ENCODE assay signal across 22 cellular contexts in genomic region chr16:67714522-67714921, GRCh38. TPM values are rescaled to one million over a fixed set of nuclear protein-coding genes. Genes with fewer than 3 reads are reported as not detected.
A peak's percentile ranks its signal among the peaks of the same experiment; 100 is the strongest.
DNase-seq lines count a peak whose midpoint lies in the region; ATAC-seq, FAIRE-seq and TF ChIP-seq lines count a peak whose summit lies in the region.
"Had no signal": no experiment of that assay in that cellular context is flagged by ENCODE, and none has a peak within 500 bp of the region (broad histone marks: within the 10 kb centered on the region; RNA-seq: fewer than 3 reads in every experiment).

No MANE protein-coding gene starts in this region.

- intact Hi-C loops in GM12878 (cut with micrococcal nuclease; ENCODE audit: unreplicated experiment), result no loop called here

- no peaks in the 10 kb centered on the region for H3K27me3 ChIP-seq in BLaER1
- H3K27me3 ChIP-seq in BLaER1 treated with 17β-estradiol and CSF1 and Interleukin-3, amounts not matched to agents 10 nM and 100 nM, result no peaks in the 10 kb centered on the region
- no peaks in the 10 kb centered on the region for H3K27me3 ChIP-seq in Loucy (ENCODE audit: insufficient read depth, low read length, poor library complexity, severe bottlenecking)
- H3K27me3 ChIP-seq in GM12878 (replicated peaks in 1 of 2; ENCODE audit: control insufficient read depth in 2 of 2, insufficient read depth in 2 of 2, low read length in 1 of 2), result no peaks in the 10 kb centered on the region

- H3K9ac ChIP-seq in BLaER1, result 0 out of 2 replicates have a peak overlapping the region, but pooled peaks have one; percentile 15
- H3K9ac ChIP-seq in BLaER1 treated with 17β-estradiol and CSF1 and Interleukin-3, amounts not matched to agents 10 nM and 100 nM, result 0 out of 22 replicates have a peak overlapping the region, but pooled peaks of 1 of the 11 experiments have one; percentile 3
- H3K9ac ChIP-seq in Loucy (ENCODE audit: low read depth, low read length, poor library complexity, severe bottlenecking), result no peak overlapping the region
- no peak overlapping the region for H3K9ac ChIP-seq in GM12878 (ENCODE audit: control insufficient read depth, insufficient read depth, low read length)

- TF ChIP-seq EP300 in GM12878 (IDR thresholded peaks at IDR 0.05; ENCODE audit: borderline replicate concordance in 1 of 2, control insufficient read depth in 1 of 2, low read depth in 2 of 2, low read length in 2 of 2), result no peak

- no peak for DNase-seq in GM12878 (ENCODE audit: low read depth, low spot score)
- no peak for DNase-seq in DMS79 treated with DMSO at 0.1 percent for 48 hours (lab: John Stamatoyannopoulos, UW)
- DNase-seq in activated CD4-positive, alpha-beta T cell treated with anti-CD3 and anti-CD28 coated beads, Interleukin-2, amount 50 U/mL, for 1 hour, result no peak
- no peak for DNase-seq in ureter (ENCODE audit: low spot score)
- DNase-seq: CD4-positive, alpha-beta T cell; CD8-positive, alpha-beta memory T cell; DMS 273 treated with DMSO at 0.1 percent for 48 hours; DMS79; GF-D8; GOT3; HFFc6 had no signal

- no peak for TF ChIP-seq RAD21 in GM12878 (IDR thresholded peaks at IDR 0.05; ENCODE audit: insufficient read depth, low read depth, low read length)

- in situ Hi-C loops in GM12878 (cut with MboI), result no loop called here

- H4K20me1 ChIP-seq in BLaER1 (peaks cover 70% of the 10 kb centered on the region), Loucy (ENCODE audit: insufficient read depth, low read length, poor library complexity, severe bottlenecking) (peaks cover 23% of the 10 kb centered on the region), GM12878 (ENCODE audit: control insufficient read depth, insufficient read depth) (no peaks in the 10 kb centered on the region)
- peaks cover 0 to 80% (median 41%) of the 10 kb centered on the region in 11 experiments; a peak in 17 of 22 replicates for H4K20me1 ChIP-seq in BLaER1 treated with 17β-estradiol and CSF1 and Interleukin-3, amounts not matched to agents 10 nM and 100 nM

- H3K4me2 ChIP-seq in BLaER1 (peak overlapping the region; percentile 36), Loucy (ENCODE audit: low read depth, low read length, poor library complexity, severe bottlenecking) (peak overlapping the region; percentile 80), GM12878 (ENCODE audit: control insufficient read depth, insufficient read depth) (peak overlapping the region; percentile 30; the same call in 1 of the 2 replicates)
- peak overlapping the region in 10 of 11 experiments; percentile 20 to 54 (median 42); a peak in 16 of 22 replicates for H3K4me2 ChIP-seq in BLaER1 treated with 17β-estradiol and CSF1 and Interleukin-3, amounts not matched to agents 10 nM and 100 nM

- TF ChIP-seq CTCF in Loucy (conservative IDR thresholded peaks at IDR 0.05; ENCODE audit: low read length), result no peak
- no peak for TF ChIP-seq CTCF in GM12878 (IDR thresholded peaks at IDR 0.05 in 2 of 3, conservative IDR thresholded peaks at IDR 0.05 in 1 of 3; ENCODE audit: control insufficient read depth in 2 of 3, extremely low read depth in 1 of 3, insufficient read depth in 1 of 3, low read depth in 3 of 3, low read length in 3 of 3)

- CTCF ChIA-PET in GM12878 (lab: Yijun Ruan, JAX), result interaction anchor here (0.8 to 2.3 kb wide), 6 partner anchors 22 to 193 kb away, joined by 3 to 10 read pairs (median 4); partner anchors contain the start of genes C16orf86, ENKD1, RANBP10 and TSNAXIP1

- RAD21 ChIA-PET in GM12878 (lab: Charles Lee; ENCODE audit: unreplicated experiment), result interaction anchor here (0.7 to 2.1 kb wide), 4 partner anchors 23 to 233 kb away, joined by 3 to 4 read pairs (median 4); partner anchors contain the start of genes ACD and PARD6A

- H3K9me3 ChIP-seq in BLaER1 (no peaks in the 10 kb centered on the region), Loucy (ENCODE audit: insufficient read depth, low read depth, low read length) (no peaks in the 10 kb centered on the region), GM12878 (replicated peaks; ENCODE audit: control insufficient read depth, insufficient read depth, low read length) (no peaks in the 10 kb centered on the region)
- H3K9me3 ChIP-seq in BLaER1 treated with 17β-estradiol and CSF1 and Interleukin-3, amounts not matched to agents 10 nM and 100 nM (replicated peaks in 1 of 11), result no peaks in the 10 kb centered on the region
- H3K9me3 ChIP-seq: HAP-1 had no signal

- no peaks in the 10 kb centered on the region for H3F3A ChIP-seq in Loucy (ENCODE audit: low read depth)

- H3K4me1 ChIP-seq in BLaER1, result peaks cover 36% of the 10 kb centered on the region
- H3K4me1 ChIP-seq in BLaER1 treated with 17β-estradiol and CSF1 and Interleukin-3, amounts not matched to agents 10 nM and 100 nM, result peaks cover 29 to 50% (median 34%) of the 10 kb centered on the region in 10 experiments
- H3K4me1 ChIP-seq in Loucy (ENCODE audit: insufficient read depth, low read length, poor library complexity, severe bottlenecking), result peaks cover 30% of the 10 kb centered on the region
- peaks cover 17% of the 10 kb centered on the region for H3K4me1 ChIP-seq in GM12878 (ENCODE audit: control insufficient read depth, insufficient read depth, low read length)

- H3K9me2 ChIP-seq in Loucy (replicated peaks; ENCODE audit: low read depth, low read length), result no peaks in the 10 kb centered on the region

- SMC1A ChIA-PET in GM12878 (lab: Charles Lee; ENCODE audit: uncharacterized antibody, unreplicated experiment), result interaction anchor here (0.7 to 1.9 kb wide), 4 partner anchors 18 to 55 kb away, joined by 3 to 5 read pairs (median 4); partner anchors contain the start of gene ACD

- H2AFZ ChIP-seq in Loucy (ENCODE audit: low read length) (no peak overlapping the region), GM12878 (ENCODE audit: control insufficient read depth, low read depth, low read length) (no peak overlapping the region)

- 29% methylated on average over 1 of the region's 1 CpG for WGBS in GM12878 (ENCODE audit: insufficient coverage, insufficient replicate concordance, low lambda C conversion rate, missing lambda C conversion rate)

- POLR2A ChIA-PET in GM12878 (lab: Charles Lee), result interaction anchor here (0.5 to 1.4 kb wide), 4 partner anchors 41 to 362 kb away, joined by 3 to 5 read pairs (median 4); no protein-coding TSS in a partner anchor

- ATAC-seq in GM12878 (no peak), GM18511 (IDR thresholded peaks at IDR 0.05; ENCODE audit: unreplicated experiment) (no peak)

- no peak overlapping the region for H3K27ac ChIP-seq in BLaER1
- no peak overlapping the region for H3K27ac ChIP-seq in BLaER1 treated with 17β-estradiol and CSF1 and Interleukin-3, amounts not matched to agents 10 nM and 100 nM
- H3K27ac ChIP-seq in GM12878 (ENCODE audit: control insufficient read depth, insufficient read depth), result no peak overlapping the region

- peaks cover 77% of the 10 kb centered on the region for H3K79me2 ChIP-seq in Loucy (ENCODE audit: insufficient read depth, low read length)
- peaks cover 20% of the 10 kb centered on the region for H3K79me2 ChIP-seq in GM12878 (ENCODE audit: control insufficient read depth, insufficient read depth, low read length)

- H3K36me3 ChIP-seq in BLaER1 (peaks cover 42% of the 10 kb centered on the region), Loucy (ENCODE audit: insufficient read depth, low read length) (no peaks in the 10 kb centered on the region), GM12878 (ENCODE audit: control insufficient read depth in 2 of 2, insufficient read depth in 2 of 2, low read length in 1 of 2) (peaks cover 0 to 5% of the 10 kb centered on the region in 2 experiments; a peak in 1 of 4 replicates)
- H3K36me3 ChIP-seq in BLaER1 treated with 17β-estradiol and CSF1 and Interleukin-3, amounts not matched to agents 10 nM and 100 nM, result peaks cover 6 to 51% (median 20%) of the 10 kb centered on the region in 11 experiments; a peak in 18 of 22 replicates
- H3K36me3 ChIP-seq: HAP-1 had no signal

- H3K4me3 ChIP-seq in BLaER1 (no peak overlapping the region), Loucy (ENCODE audit: low read length, poor library complexity, severe bottlenecking) (peak overlapping the region; percentile 17), GM12878 (no peak overlapping the region)
- no peak overlapping the region for H3K4me3 ChIP-seq in BLaER1 treated with 17β-estradiol and CSF1 and Interleukin-3, amounts not matched to agents 10 nM and 100 nM
- H3K4me3 ChIP-seq: HAP-1 had no signal

- no peak for TF ChIP-seq POLR2A in GM12878 (IDR thresholded peaks at IDR 0.05; ENCODE audit: low read depth, low read length)

- FAIRE-seq in GM12878 (lab: Jason Lieb, UNC), result no peak
- FAIRE-seq: D721Med, H54 had no signal

- BruUV-seq in GM12878 (replicated peaks; lab: Mats Ljungman, UMichigan), result no TSS peak

RNA-seq across cellular contexts. Expression of gene GFOD2, which starts 4.6 kb away (rescaled TPM):
- 17.8 and 19.1 TPM in 2 replicates for total RNA-seq in GM12878 (2013; cell fraction: nucleolus; rRNA removed)
- total RNA-seq in GM12878 (2014; rRNA removed) (11.8 and 13.7 TPM in 2 replicates), GM12878 (2014; rRNA removed; fragmentation: Illumina TruSeq; extraction: Trizol) (10.3 and 10.7 TPM in 2 replicates), GM12878 (2021) (15.5 and 16.1 TPM in 2 replicates), ureter (36.5 TPM)
- 2.9 TPM for polyA plus RNA-seq in GM12878 (2011; ENCODE audit: low read depth)
- polyA plus RNA-seq in GM12878 (2011; rRNA removed) (9.1 and 12.4 TPM in 2 replicates), GM12878 (2014; fragmentation: Illumina TruSeq; extraction: Trizol) (5.3 and 8.8 TPM in 2 replicates), GM12878 (2014; fragmentation: Nextera tagmentation; extraction: Ambion mirVana) (1 to 10 TPM; 2.0 to 2.2 TPM), GM12878 (2014; rRNA removed) (15.9 and 16.2 TPM in 2 replicates), GM12878 (2016; fragmentation: Nextera tagmentation; extraction: Ambion mirVana) (10 to 100 TPM; 11.7 to 12.5 TPM)
- 14.7 and 16.8 TPM in 2 replicates for polyA plus RNA-seq in GM12878 (2011; cell fraction: cytosol; rRNA removed)
- 10.3 and 10.8 TPM in 2 replicates for polyA plus RNA-seq in GM12878 (2011; cell fraction: nucleus; rRNA removed)
- 6.1 and 6.7 TPM in 2 replicates for polyA plus RNA-seq in GM12878 (2012)
- polyA minus RNA-seq in GM12878 (2011; rRNA and poly(A)+ RNA removed), result 15.8 and 17.8 TPM in 2 replicates
- polyA minus RNA-seq in GM12878 (2011; cell fraction: cytosol; rRNA and poly(A)+ RNA removed), result 5.2 and 5.4 TPM in 2 replicates
- polyA minus RNA-seq in GM12878 (2011; cell fraction: nucleus; rRNA and poly(A)+ RNA removed), result 3.3 and 8.7 TPM in 2 replicates

RNA-seq across cellular contexts. Expression of gene C16orf86, which starts 47.9 kb away (rescaled TPM):
- 2.9 and 3.3 TPM in 2 replicates for total RNA-seq in GM12878 (2013; cell fraction: nucleolus; rRNA removed)
- total RNA-seq in GM12878 (2014; rRNA removed), result 1.7 and 3.3 TPM in 2 replicates
- 0.55 and 0.89 TPM in 2 replicates for total RNA-seq in GM12878 (2014; rRNA removed; fragmentation: Illumina TruSeq; extraction: Trizol)
- 2.7 and 3.0 TPM in 2 replicates for total RNA-seq in GM12878 (2021)
- polyA plus RNA-seq in GM12878 (2011; ENCODE audit: low read depth), result 0.49 TPM
- polyA plus RNA-seq in GM12878 (2011; rRNA removed), result 0.53 and 1.2 TPM in 2 replicates
- 1.5 and 2.6 TPM in 2 replicates for polyA plus RNA-seq in GM12878 (2011; cell fraction: cytosol; rRNA removed)
- polyA plus RNA-seq in GM12878 (2011; cell fraction: nucleus; rRNA removed), result 6.1 and 6.6 TPM in 2 replicates
- polyA plus RNA-seq in GM12878 (2012), result 2.5 and 2.8 TPM in 2 replicates
- polyA plus RNA-seq in GM12878 (2014; fragmentation: Illumina TruSeq; extraction: Trizol), result 0.51 TPM in 1 of 2 replicates, not detected in the other
- under 1 TPM; 0.11 to 0.18 TPM for polyA plus RNA-seq in GM12878 (2014; fragmentation: Nextera tagmentation; extraction: Ambion mirVana)
- 2.3 and 2.4 TPM in 2 replicates for polyA plus RNA-seq in GM12878 (2014; rRNA removed)
- 1 to 10 TPM; 2.0 to 3.2 TPM for polyA plus RNA-seq in GM12878 (2016; fragmentation: Nextera tagmentation; extraction: Ambion mirVana)
- 0.88 TPM in 1 of 2 replicates, not detected in the other for polyA minus RNA-seq in GM12878 (2011; rRNA and poly(A)+ RNA removed)
- not detected in 2 replicates for polyA minus RNA-seq in GM12878 (2011; cell fraction: cytosol; rRNA and poly(A)+ RNA removed)
- 0.85 and 1.1 TPM in 2 replicates for polyA minus RNA-seq in GM12878 (2011; cell fraction: nucleus; rRNA and poly(A)+ RNA removed)
- total RNA-seq in ureter, result 2.7 TPM
- total RNA-seq: A172, A673, Daoy, G401 had no signal

RNA-seq across cellular contexts. Expression of gene ENKD1, which starts 48.0 kb away (rescaled TPM):
- 6.3 and 8.3 TPM in 2 replicates for total RNA-seq in GM12878 (2013; cell fraction: nucleolus; rRNA removed)
- 7.7 and 9.1 TPM in 2 replicates for total RNA-seq in GM12878 (2014; rRNA removed)
- 2.5 TPM in 2 replicates for total RNA-seq in GM12878 (2014; rRNA removed; fragmentation: Illumina TruSeq; extraction: Trizol)
- 7.2 and 8.1 TPM in 2 replicates for total RNA-seq in GM12878 (2021)
- 0.60 TPM for polyA plus RNA-seq in GM12878 (2011; ENCODE audit: low read depth)
- 2.8 and 5.2 TPM in 2 replicates for polyA plus RNA-seq in GM12878 (2011; rRNA removed)
- polyA plus RNA-seq in GM12878 (2011; cell fraction: cytosol; rRNA removed), result 5.4 and 9.3 TPM in 2 replicates
- polyA plus RNA-seq in GM12878 (2011; cell fraction: nucleus; rRNA removed), result 27.3 and 32.8 TPM in 2 replicates
- 5.5 and 6.9 TPM in 2 replicates for polyA plus RNA-seq in GM12878 (2012)
- polyA plus RNA-seq in GM12878 (2014; fragmentation: Illumina TruSeq; extraction: Trizol), result 0.30 and 0.97 TPM in 2 replicates
- polyA plus RNA-seq in GM12878 (2014; fragmentation: Nextera tagmentation; extraction: Ambion mirVana), result 1 to 10 TPM in 1 of 2 experiments, under 1 TPM in 1; 0.19 to 1.1 TPM
- 6.8 and 11.4 TPM in 2 replicates for polyA plus RNA-seq in GM12878 (2014; rRNA removed)
- 1 to 10 TPM; 2.1 to 3.1 TPM for polyA plus RNA-seq in GM12878 (2016; fragmentation: Nextera tagmentation; extraction: Ambion mirVana)
- polyA minus RNA-seq in GM12878 (2011; rRNA and poly(A)+ RNA removed), result 3.1 and 3.5 TPM in 2 replicates
- polyA minus RNA-seq in GM12878 (2011; cell fraction: cytosol; rRNA and poly(A)+ RNA removed), result 2.0 and 3.7 TPM in 2 replicates
- 1.8 and 4.6 TPM in 2 replicates for polyA minus RNA-seq in GM12878 (2011; cell fraction: nucleus; rRNA and poly(A)+ RNA removed)
- 18.0 TPM for total RNA-seq in ureter
- total RNA-seq: A172 had no signal

RNA-seq across cellular contexts. Expression of gene PARD6A, which starts 53.8 kb away (rescaled TPM):
- not detected in 2 replicates for total RNA-seq in GM12878 (2013; cell fraction: nucleolus; rRNA removed)
- total RNA-seq in GM12878 (2014; rRNA removed), result 8.0 and 9.1 TPM in 2 replicates
- 3.0 and 3.4 TPM in 2 replicates for total RNA-seq in GM12878 (2014; rRNA removed; fragmentation: Illumina TruSeq; extraction: Trizol)
- 6.2 and 7.5 TPM in 2 replicates for total RNA-seq in GM12878 (2021)
- polyA plus RNA-seq in GM12878 (2011; ENCODE audit: low read depth), result 0.98 TPM
- polyA plus RNA-seq in GM12878 (2011; rRNA removed), result 0.92 and 1.9 TPM in 2 replicates
- polyA plus RNA-seq in GM12878 (2011; cell fraction: cytosol; rRNA removed), result 3.5 and 6.3 TPM in 2 replicates
- polyA plus RNA-seq in GM12878 (2011; cell fraction: nucleus; rRNA removed), result 3.4 and 3.7 TPM in 2 replicates
- polyA plus RNA-seq in GM12878 (2012), result 3.4 and 3.7 TPM in 2 replicates
- polyA plus RNA-seq in GM12878 (2014; fragmentation: Illumina TruSeq; extraction: Trizol), result 0.27 and 1.7 TPM in 2 replicates
- polyA plus RNA-seq in GM12878 (2014; fragmentation: Nextera tagmentation; extraction: Ambion mirVana), result under 1 TPM; 0.42 to 0.62 TPM
- polyA plus RNA-seq in GM12878 (2014; rRNA removed), result 7.1 and 9.8 TPM in 2 replicates
- 10 to 100 TPM in 1 of 2 experiments, 1 to 10 TPM in 1; 5.7 to 10.1 TPM for polyA plus RNA-seq in GM12878 (2016; fragmentation: Nextera tagmentation; extraction: Ambion mirVana)
- 0.95 and 1.4 TPM in 2 replicates for polyA minus RNA-seq in GM12878 (2011; rRNA and poly(A)+ RNA removed)
- polyA minus RNA-seq in GM12878 (2011; cell fraction: cytosol; rRNA and poly(A)+ RNA removed), result 1.5 and 1.9 TPM in 2 replicates
- 1.5 and 2.2 TPM in 2 replicates for polyA minus RNA-seq in GM12878 (2011; cell fraction: nucleus; rRNA and poly(A)+ RNA removed)
- 1.6 TPM for total RNA-seq in ureter

RNA-seq across cellular contexts. Expression of gene ACD, which starts 54.5 kb away (rescaled TPM):
- 20.1 and 22.8 TPM in 2 replicates for total RNA-seq in GM12878 (2013; cell fraction: nucleolus; rRNA removed)
- 26.3 and 36.1 TPM in 2 replicates for total RNA-seq in GM12878 (2014; rRNA removed)
- total RNA-seq in GM12878 (2014; rRNA removed; fragmentation: Illumina TruSeq; extraction: Trizol), result 9.8 and 10.0 TPM in 2 replicates
- total RNA-seq in GM12878 (2021), result 32.4 and 32.9 TPM in 2 replicates
- polyA plus RNA-seq in GM12878 (2011; ENCODE audit: low read depth), result 11.7 TPM
- polyA plus RNA-seq in GM12878 (2011; rRNA removed), result 5.6 and 15.6 TPM in 2 replicates
- 18.1 and 22.2 TPM in 2 replicates for polyA plus RNA-seq in GM12878 (2011; cell fraction: cytosol; rRNA removed)
- 67.6 and 72.5 TPM in 2 replicates for polyA plus RNA-seq in GM12878 (2011; cell fraction: nucleus; rRNA removed)
- polyA plus RNA-seq in GM12878 (2012), result 26.0 and 29.8 TPM in 2 replicates
- 2.8 and 11.3 TPM in 2 replicates for polyA plus RNA-seq in GM12878 (2014; fragmentation: Illumina TruSeq; extraction: Trizol)
- polyA plus RNA-seq in GM12878 (2014; fragmentation: Nextera tagmentation; extraction: Ambion mirVana), result 1 to 10 TPM; 2.9 to 9.7 TPM
- 32.2 and 35.6 TPM in 2 replicates for polyA plus RNA-seq in GM12878 (2014; rRNA removed)
- 10 to 100 TPM; 45.0 to 46.7 TPM for polyA plus RNA-seq in GM12878 (2016; fragmentation: Nextera tagmentation; extraction: Ambion mirVana)
- 7.0 and 15.8 TPM in 2 replicates for polyA minus RNA-seq in GM12878 (2011; rRNA and poly(A)+ RNA removed)
- 12.3 and 13.3 TPM in 2 replicates for polyA minus RNA-seq in GM12878 (2011; cell fraction: cytosol; rRNA and poly(A)+ RNA removed)
- 25.6 and 44.0 TPM in 2 replicates for polyA minus RNA-seq in GM12878 (2011; cell fraction: nucleus; rRNA and poly(A)+ RNA removed)
- total RNA-seq in ureter, result 14.3 TPM

Comparison
In these comparisons a context has a peak if more than half of its experiments do, and no peak if none do; other contexts are left out.
1. H3K4me2 ChIP-seq: peak in every context shown above with its lines; median percentile 80 in Loucy; 42 in BLaER1 treated with 17β-estradiol and CSF1 and Interleukin-3, amounts not matched to agents 10 nM and 100 nM; 36 in BLaER1; 30 in GM12878.